In the genomic region with DNA sequence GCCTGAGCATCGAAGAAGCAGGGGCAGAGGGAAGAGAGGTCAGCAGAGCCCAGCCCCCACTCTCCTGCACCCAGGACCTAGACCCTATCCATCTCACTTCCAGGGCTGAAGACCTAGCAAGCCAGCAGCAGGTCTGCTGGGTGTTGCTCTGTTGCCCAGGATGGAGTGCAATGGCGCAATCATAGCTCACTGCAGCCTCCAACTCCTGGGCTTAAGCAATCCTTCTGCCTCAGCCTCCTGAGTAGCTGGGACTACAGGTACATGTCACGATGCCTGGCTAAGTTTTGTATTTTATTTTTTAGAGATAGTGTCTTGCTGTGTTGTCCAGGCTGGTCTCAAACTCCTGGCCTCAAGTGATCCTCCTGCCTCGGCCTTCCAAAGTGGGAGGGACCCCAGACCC, we compare ENCODE assay signal across 1 cellular context. TPM values are rescaled to one million over a fixed set of nuclear protein-coding genes. Genes with fewer than 3 reads are reported as not detected.
"Had no signal": no experiment of that assay in that cellular context is flagged by ENCODE, and none has a peak within 500 bp of the region (broad histone marks: within the 10 kb centered on the region; RNA-seq: fewer than 3 reads in every experiment).

No MANE protein-coding gene starts in this region.

RNA-seq across cellular contexts. Expression of gene EMP2, which starts 53.0 kb away (rescaled TPM):
- polyA plus RNA-seq: IgD-negative memory B cell had no signal
